ENCODE assay signal across 27 cellular contexts in the genomic region with DNA sequence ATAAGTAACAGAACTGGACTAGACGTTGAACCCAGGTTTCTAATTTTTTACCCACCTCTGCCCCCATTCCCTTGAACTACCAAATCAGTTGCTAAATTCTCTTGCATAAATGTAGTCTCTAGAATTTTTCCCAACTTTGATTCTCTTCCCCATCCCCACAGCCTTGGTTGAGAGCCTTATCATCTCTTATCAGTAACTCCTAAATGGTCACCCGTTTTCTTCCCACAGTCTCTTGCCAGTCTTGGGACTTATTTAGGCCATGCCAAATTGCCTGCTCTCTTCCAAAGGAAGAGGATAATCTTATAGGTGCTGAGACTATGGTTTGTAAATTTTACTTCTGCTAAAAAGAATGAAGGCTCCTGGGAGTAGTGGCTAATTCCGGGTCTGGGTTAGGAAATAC. TPM values are rescaled to one million over a fixed set of nuclear protein-coding genes. Genes with fewer than 3 reads are reported as not detected.
DNase-seq lines count a peak whose midpoint lies in the region; ATAC-seq, FAIRE-seq and TF ChIP-seq lines count a peak whose summit lies in the region.
"Had no signal": no experiment of that assay in that cellular context is flagged by ENCODE, and none has a peak within 500 bp of the region (broad histone marks: within the 10 kb centered on the region; RNA-seq: fewer than 3 reads in every experiment).

No MANE protein-coding gene starts in this region.

- no peak overlapping the region for H3K4me3 Mint-ChIP-seq in endothelial cell (ENCODE audit: unreplicated experiment)
- H3K4me3 Mint-ChIP-seq: CD14-positive monocyte; CD4-positive, alpha-beta memory T cell; CD4-positive, CD25-positive, alpha-beta regulatory T cell; CD8-positive, alpha-beta memory T cell had no signal

- no peak overlapping the region for H3K4me3 ChIP-seq in keratinocyte (ENCODE audit: control insufficient read depth in 2 of 3, extremely low read depth in 1 of 3, insufficient read depth in 2 of 3, low read depth in 1 of 3, low read length in 3 of 3)
- no peak overlapping the region for H3K4me3 ChIP-seq in pancreas
- no peak overlapping the region for H3K4me3 ChIP-seq in effector memory CD4-positive, alpha-beta T cell (ENCODE audit: insufficient read depth, low read depth, low read length, poor library complexity, severe bottlenecking)
- H3K4me3 ChIP-seq: A549, BLaER1, GM12878 had no signal

- H3K27ac ChIP-seq in keratinocyte (ENCODE audit: control insufficient read depth, insufficient read depth, low read length) (no peak overlapping the region), pancreas (no peak overlapping the region)
- H3K27ac ChIP-seq in effector memory CD4-positive, alpha-beta T cell (ENCODE audit: insufficient read depth, low read length, poor library complexity, severe bottlenecking) = no peak overlapping the region
- H3K27ac ChIP-seq: 22Rv1, A549, BLaER1 had no signal

- no peak overlapping the region for H3K4me2 ChIP-seq in keratinocyte (ENCODE audit: control insufficient read depth, extremely low read depth, insufficient read depth, low read depth, low read length)
- H3K4me2 ChIP-seq: A549, BLaER1 had no signal

- no peak overlapping the region for H3K27ac Mint-ChIP-seq in endothelial cell (ENCODE audit: unreplicated experiment)
- H3K27ac Mint-ChIP-seq: CD14-positive monocyte; CD4-positive, alpha-beta memory T cell; CD4-positive, CD25-positive, alpha-beta regulatory T cell; CD8-positive, alpha-beta memory T cell had no signal

- H3K9me3 ChIP-seq in keratinocyte (ENCODE audit: control insufficient read depth, low read depth, low read length) (no peaks in the 10 kb centered on the region), pancreas (no peaks in the 10 kb centered on the region)
- H3K9me3 ChIP-seq in effector memory CD4-positive, alpha-beta T cell (ENCODE audit: control insufficient read depth, low read length) = no peaks in the 10 kb centered on the region
- H3K9me3 ChIP-seq: A549, BE2C, BLaER1 had no signal

- DNase-seq in GM18507 (ENCODE audit: extremely low spot score, insufficient read length, low read depth) (no peak), keratinocyte (ENCODE audit: low read depth, low spot score) (no peak), pancreas (no peak), endothelial cell (ENCODE audit: low spot score) (no peak)
- no peak for DNase-seq in effector memory CD4-positive, alpha-beta T cell
- DNase-seq: BE2C; C1 segment of cervical spinal cord; CD4-positive, alpha-beta memory T cell; CD4-positive, CD25-positive, alpha-beta regulatory T cell; CD8-positive, alpha-beta memory T cell; COR-L47; DMS 273 treated with DMSO at 0.1 percent for 48 hours; DMS153; DMS53; DMS79; DND-41; EL; GDM1 had no signal

- no peaks in the 10 kb centered on the region for H3K36me3 Mint-ChIP-seq in endothelial cell (ENCODE audit: low read depth, unreplicated experiment)
- H3K36me3 Mint-ChIP-seq: CD14-positive monocyte; CD4-positive, alpha-beta memory T cell; CD4-positive, CD25-positive, alpha-beta regulatory T cell; CD8-positive, alpha-beta memory T cell had no signal

- no peak overlapping the region for H2AFZ ChIP-seq in keratinocyte (ENCODE audit: control insufficient read depth, low read length)

- H3K27me3 ChIP-seq in keratinocyte (ENCODE audit: control insufficient read depth, extremely low read depth, insufficient read depth, low read length) = no peaks in the 10 kb centered on the region
- no peaks in the 10 kb centered on the region for H3K27me3 ChIP-seq in pancreas
- no peaks in the 10 kb centered on the region for H3K27me3 ChIP-seq in effector memory CD4-positive, alpha-beta T cell (replicated peaks; ENCODE audit: control insufficient read depth, insufficient read depth, low read length, poor library complexity, severe bottlenecking)
- H3K27me3 ChIP-seq: BE2C, BLaER1 had no signal

- H3K4me1 Mint-ChIP-seq in endothelial cell (ENCODE audit: unreplicated experiment) = peaks cover 3% of the 10 kb centered on the region
- H3K4me1 Mint-ChIP-seq: CD14-positive monocyte; CD4-positive, alpha-beta memory T cell; CD4-positive, CD25-positive, alpha-beta regulatory T cell; CD8-positive, alpha-beta memory T cell had no signal

- H3K9ac ChIP-seq in keratinocyte (ENCODE audit: control insufficient read depth, extremely low read depth, insufficient read depth, low read length) = no peak overlapping the region
- H3K9ac ChIP-seq: BLaER1 had no signal

- H3K79me2 ChIP-seq in keratinocyte (ENCODE audit: control insufficient read depth, insufficient read depth, low read length) = no peaks in the 10 kb centered on the region

- H3K4me1 ChIP-seq in keratinocyte (ENCODE audit: control insufficient read depth, extremely low read depth, insufficient read depth, low read length) = peaks cover 10% of the 10 kb centered on the region
- peaks cover 16 to 29% (median 16%) of the 10 kb centered on the region in 3 donors for H3K4me1 ChIP-seq in pancreas
- H3K4me1 ChIP-seq in effector memory CD4-positive, alpha-beta T cell (ENCODE audit: control insufficient read depth, insufficient read depth, low read length, poor library complexity, severe bottlenecking) = no peaks in the 10 kb centered on the region
- H3K4me1 ChIP-seq: BE2C, BLaER1 had no signal

- no peaks in the 10 kb centered on the region for H3K9me3 Mint-ChIP-seq in endothelial cell (ENCODE audit: unreplicated experiment)

- dilution Hi-C loops in keratinocyte (cut with MboI; ENCODE audit: extremely low pct_ligation_motif_present, low sequenced_read_pairs) = no loop called here

- no peaks in the 10 kb centered on the region for H4K20me1 ChIP-seq in keratinocyte (ENCODE audit: control insufficient read depth, extremely low read depth, insufficient read depth, low read length)
- H4K20me1 ChIP-seq: BLaER1 had no signal

- no peaks in the 10 kb centered on the region for H3K9me1 ChIP-seq in keratinocyte (ENCODE audit: control insufficient read depth, extremely low read depth, insufficient read depth, low read length)

- peaks cover 1% of the 10 kb centered on the region for H3K27me3 Mint-ChIP-seq in endothelial cell (ENCODE audit: unreplicated experiment)
- H3K27me3 Mint-ChIP-seq: CD4-positive, CD25-positive, alpha-beta regulatory T cell had no signal

- H3K36me3 ChIP-seq in keratinocyte (ENCODE audit: control insufficient read depth in 2 of 2, extremely low read depth in 1 of 2, insufficient read depth in 2 of 2, low read length in 2 of 2) (no peaks in the 10 kb centered on the region), pancreas (no peaks in the 10 kb centered on the region)
- no peaks in the 10 kb centered on the region for H3K36me3 ChIP-seq in effector memory CD4-positive, alpha-beta T cell (ENCODE audit: control insufficient read depth, insufficient read depth, low read length)
- H3K36me3 ChIP-seq: BE2C, BLaER1 had no signal

- FAIRE-seq in GM18507 (lab: Jason Lieb, UNC) (peak; percentile 42), keratinocyte (lab: Jason Lieb, UNC) (peak; percentile 13), pancreas (lab: Jason Lieb, UNC) (no peak)
- FAIRE-seq: A549, GM12878, GM12892, GM19239 had no signal

- TF ChIP-seq CTCF in keratinocyte (optimal IDR thresholded peaks at IDR 0.05 in 1 of 3, IDR thresholded peaks at IDR 0.05 in 1 of 3, conservative IDR thresholded peaks at IDR 0.05 in 1 of 3; ENCODE audit: extremely low read depth in 1 of 3, insufficient read depth in 2 of 3, low read length in 3 of 3) = no peak
- TF ChIP-seq CTCF in pancreas (IDR thresholded peaks at IDR 0.05) = no peak
- TF ChIP-seq CTCF in endothelial cell (IDR thresholded peaks at IDR 0.05; ENCODE audit: unreplicated experiment) = no peak

- 32 to 42% methylated on average over 3 of the region's 3 CpGs for WGBS in pancreas, 2 donors

- intact Hi-C loops in pancreas (cut with DNase I) = no loop called here

- ATAC-seq in pancreas = peak in 3 of 4 donors; percentile 22 to 62 (median 54)
- ATAC-seq: A549, GM12878 had no signal

RNA-seq across cellular contexts. Expression of a gene that starts 13.3 kb away (rescaled TPM):
- 0.02 to 0.08 TPM (median 0.05 TPM) in 3 replicates for polyA plus RNA-seq in keratinocyte
- polyA plus RNA-seq in keratinocyte (2011; ENCODE audit: low read depth) = 0.14 TPM
- 0.05 and 0.07 TPM in 2 replicates for polyA plus RNA-seq in keratinocyte (2011; cell fraction: cytosol; rRNA removed)
- 0.19 and 0.24 TPM in 2 replicates for polyA plus RNA-seq in keratinocyte (2011; cell fraction: nucleus; rRNA removed)
- 0.06 and 0.07 TPM in 2 replicates for polyA plus RNA-seq in keratinocyte (2012; ENCODE audit: low replicate concordance)
- polyA minus RNA-seq in keratinocyte = 0.10 to 0.20 TPM in 2 of 3 replicates, not detected in the other
- polyA minus RNA-seq in keratinocyte (2011; cell fraction: cytosol; rRNA and poly(A)+ RNA removed) = not detected
- polyA minus RNA-seq in keratinocyte (2011; cell fraction: nucleus; rRNA and poly(A)+ RNA removed) = 0.11 and 0.16 TPM in 2 replicates
- 10 to 100 TPM; 22.0 to 28.0 (median 24.5) TPM for total RNA-seq in pancreas
- 10 to 100 TPM in 1 of 2 donors, 1 to 10 TPM in 1; 8.3 to 29.7 TPM for polyA plus RNA-seq in pancreas
- 0.18 TPM for total RNA-seq in endothelial cell (ENCODE audit: unreplicated experiment)
- total RNA-seq: A172; CD4-positive, alpha-beta memory T cell; CD8-positive, alpha-beta memory T cell; G401 had no signal
- polyA plus RNA-seq: CD8-positive, alpha-beta memory T cell had no signal

Comparison
In these comparisons a context has a peak if more than half of its experiments do, and no peak if none do; other contexts are left out.
1. RNA of a gene that starts 13.3 kb away (total RNA-seq): 22.0 to 28.0 TPM in pancreas; 0.18 TPM in endothelial cell (single experiment); every median in the first group is over 10 times any median in the second.